ENCODE assay signal across 2 cellular contexts in genomic region chr7:1312098-1313070, GRCh38.
A peak's percentile ranks its signal among the peaks of the same experiment; 100 is the strongest.
TF ChIP-seq lines count a peak whose summit lies in the region.

No MANE protein-coding gene starts in this region.

TF ChIP-seq in SK-N-SH, 30 proteins besides CTCF, POLR2A, EP300 and RAD21 (continued from another document):
- TF ChIP-seq, protein P1, sequence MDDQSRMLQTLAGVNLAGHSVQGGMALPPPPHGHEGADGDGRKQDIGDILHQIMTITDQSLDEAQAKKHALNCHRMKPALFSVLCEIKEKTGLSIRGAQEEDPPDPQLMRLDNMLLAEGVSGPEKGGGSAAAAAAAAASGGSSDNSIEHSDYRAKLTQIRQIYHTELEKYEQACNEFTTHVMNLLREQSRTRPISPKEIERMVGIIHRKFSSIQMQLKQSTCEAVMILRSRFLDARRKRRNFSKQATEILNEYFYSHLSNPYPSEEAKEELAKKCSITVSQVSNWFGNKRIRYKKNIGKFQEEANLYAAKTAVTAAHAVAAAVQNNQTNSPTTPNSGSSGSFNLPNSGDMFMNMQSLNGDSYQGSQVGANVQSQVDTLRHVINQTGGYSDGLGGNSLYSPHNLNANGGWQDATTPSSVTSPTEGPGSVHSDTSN (IDR thresholded peaks at IDR 0.05) = peak; percentile 50
- TF ChIP-seq RCOR1 (IDR thresholded peaks at IDR 0.05; ENCODE audit: low read length) (no peak), USF1 (IDR thresholded peaks at IDR 0.05; ENCODE audit: borderline replicate concordance, low read depth) (no peak), GABPA (IDR thresholded peaks at IDR 0.05; ENCODE audit: low read depth) (no peak), ELF1 (IDR thresholded peaks at IDR 0.05) (no peak)
TF ChIP-seq in SK-N-SH: peak in this region for 1.

TF ChIP-seq in SK-N-SH treated with all-trans-retinoic acid at 6 μM for 48 hours, 23 proteins besides CTCF, POLR2A, EP300 and RAD21 (continued from another document):
- TF ChIP-seq TSHZ2 (CRISPR knock-in tag; IDR thresholded peaks at IDR 0.05) (no peak), SNAI2 (CRISPR knock-in tag; IDR thresholded peaks at IDR 0.05) (no peak)
